In genomic region chr2:96926791-96927190, GRCh38 we compare ENCODE assay signal across 27 cellular contexts. TPM values are rescaled to one million over a fixed set of nuclear protein-coding genes. Genes with fewer than 3 reads are reported as not detected.
DNase-seq lines count a peak whose midpoint lies in the region; ATAC-seq, FAIRE-seq and TF ChIP-seq lines count a peak whose summit lies in the region.
"Had no signal": no experiment of that assay in that cellular context is flagged by ENCODE, and none has a peak within 500 bp of the region (broad histone marks: within the 10 kb centered on the region; RNA-seq: fewer than 3 reads in every experiment).

No MANE protein-coding gene starts in this region.

- H3K4ac ChIP-seq in mesenchymal stem cell (ENCODE audit: low read depth in 1 of 2, low read length in 2 of 2): no peak overlapping the region

- no peak overlapping the region for H3K14ac ChIP-seq in mesenchymal stem cell (ENCODE audit: low read length in 2 of 2)

- no peak for TF ChIP-seq CTCF in testis (IDR thresholded peaks at IDR 0.05)
- TF ChIP-seq CTCF in pancreas (IDR thresholded peaks at IDR 0.05): no peak

- no peak overlapping the region for H2BK12ac ChIP-seq in mesenchymal stem cell (ENCODE audit: low read length in 2 of 2)

- intact Hi-C loops in posterior vena cava (cut with DNase I) (no loop called here), testis (cut with DNase I; ENCODE audit: low total_unique reads) (no loop called here), pancreas (cut with DNase I) (no loop called here)

- H3K4me3 ChIP-seq in mesenchymal stem cell (ENCODE audit: insufficient read depth in 1 of 2, low read depth in 1 of 2, low read length in 2 of 2) (no peak overlapping the region), testis (no peak overlapping the region), pancreas (no peak overlapping the region)
- H3K4me3 ChIP-seq: GM12878 had no signal

- WGBS in mesenchymal stem cell: 89% methylated on average over 8 of the region's 8 CpGs
- WGBS in testis, 2 donors: 66 to 68% methylated on average over 8 of the region's 8 CpGs
- WGBS in pancreas, 2 donors: 66 to 78% methylated on average over 8 of the region's 8 CpGs

- H3K79me1 ChIP-seq in mesenchymal stem cell (replicated peaks; ENCODE audit: low read length, poor library complexity, severe bottlenecking): no peaks in the 10 kb centered on the region

- ATAC-seq in pancreas: no peak
- ATAC-seq: activated naive CD4-positive, alpha-beta T cell treated with anti-CD3 and anti-CD28 coated beads, Interleukin-2, amount 50 U/mL, for 72 hours; activated T-helper 17 cell treated with anti-CD3 and anti-CD28 coated beads, Interleukin-2, amount 50 U/mL, for 72 hours; GM12878 had no signal

- no peak overlapping the region for H3K23ac ChIP-seq in mesenchymal stem cell (ENCODE audit: low read length in 2 of 2)

- H3K18ac ChIP-seq in mesenchymal stem cell (ENCODE audit: low read depth in 1 of 2, low read length in 2 of 2): no peak overlapping the region

- no peak overlapping the region for H2AFZ ChIP-seq in mesenchymal stem cell (ENCODE audit: low read depth, low read length)

- no peak overlapping the region for H3K27ac ChIP-seq in mesenchymal stem cell (ENCODE audit: low read length, poor library complexity, severe bottlenecking)
- no peak overlapping the region for H3K27ac ChIP-seq in testis
- H3K27ac ChIP-seq in pancreas: no peak overlapping the region
- H3K27ac ChIP-seq: 22Rv1, C4-2B, GM23248 had no signal

- H2BK15ac ChIP-seq in mesenchymal stem cell (ENCODE audit: low read depth, poor library complexity, severe bottlenecking): no peak overlapping the region

- H4K8ac ChIP-seq in mesenchymal stem cell (ENCODE audit: low read length): no peak overlapping the region

- H3K36me3 ChIP-seq in mesenchymal stem cell (ENCODE audit: control insufficient read depth in 1 of 2, insufficient read depth in 2 of 2, low read depth in 1 of 2, low read length in 2 of 2) (no peaks in the 10 kb centered on the region), testis (ENCODE audit: low read depth, missing control alignments) (no peaks in the 10 kb centered on the region), pancreas (no peaks in the 10 kb centered on the region)
- H3K36me3 ChIP-seq: ascending aorta had no signal

- no peak overlapping the region for H2BK120ac ChIP-seq in mesenchymal stem cell (ENCODE audit: low read depth, low read length)

- peak overlapping the region; percentile 48 for H3K9ac ChIP-seq in mesenchymal stem cell (ENCODE audit: low read length)

- H3K27me3 ChIP-seq in mesenchymal stem cell (ENCODE audit: control insufficient read depth in 1 of 2, insufficient read depth in 1 of 2, low read length in 2 of 2) (peaks cover 53 to 59% of the 10 kb centered on the region in 2 experiments), testis (no peaks in the 10 kb centered on the region), pancreas (no peaks in the 10 kb centered on the region)
- H3K27me3 ChIP-seq: ascending aorta had no signal

- no peak for TF ChIP-seq POLR2A in testis (IDR thresholded peaks at IDR 0.05)

- no peak for FAIRE-seq in pancreas (lab: Jason Lieb, UNC)
- FAIRE-seq: GM12878, keratinocyte had no signal

- H2AK5ac ChIP-seq in mesenchymal stem cell (ENCODE audit: low read length, severe bottlenecking): no peak overlapping the region

- no peak overlapping the region for H2BK5ac ChIP-seq in mesenchymal stem cell (ENCODE audit: low read depth, low read length, poor library complexity, severe bottlenecking)

- H3K4me2 ChIP-seq in mesenchymal stem cell (ENCODE audit: low read length, poor library complexity, severe bottlenecking): no peak overlapping the region

- H4K91ac ChIP-seq in mesenchymal stem cell (ENCODE audit: low read length): no peak overlapping the region

- DNase-seq in DMS79 treated with DMSO at 0.1 percent for 48 hours (lab: John Stamatoyannopoulos, UW) (peak; percentile 10), DMS79 (lab: John Stamatoyannopoulos, UW) (no peak), mesenchymal stem cell (no peak), posterior vena cava (ENCODE audit: low spot score) (peak; percentile 46), testis (peak; percentile 62), SW480 (ENCODE audit: low spot score) (no peak), pancreas (no peak), cerebellum (ENCODE audit: low spot score) (no peak)
- DNase-seq: activated CD4-positive, alpha-beta T cell treated with anti-CD3 and anti-CD28 coated beads, Interleukin-2, amount 50 U/mL, for 48 hours; activated CD8-positive, alpha-beta memory T cell treated with anti-CD3 and anti-CD28 coated beads, Interleukin-2, amount 50 U/mL, for 4 hours; Calu3; HFFc6; NCI-H1436 treated with DMSO at 0.1 percent for 48 hours; NCI-H2107; stimulated activated CD4-positive, alpha-beta T cell treated with anti-CD3 and anti-CD28 coated beads, Interleukin-2, amount 100 ng/mL, for 24 hours had no signal

- no peaks in the 10 kb centered on the region for H3K4me1 ChIP-seq in mesenchymal stem cell (ENCODE audit: control insufficient read depth, insufficient read depth, low read depth, low read length)
- H3K4me1 ChIP-seq in testis: peaks cover 14% of the 10 kb centered on the region
- H3K4me1 ChIP-seq in pancreas: no peaks in the 10 kb centered on the region

- no peaks in the 10 kb centered on the region for H3K9me3 ChIP-seq in mesenchymal stem cell (ENCODE audit: control insufficient read depth, low read length)
- H3K9me3 ChIP-seq in testis: no peaks in the 10 kb centered on the region
- H3K9me3 ChIP-seq in pancreas: no peaks in the 10 kb centered on the region
- H3K9me3 ChIP-seq: ascending aorta had no signal

RNA-seq across cellular contexts. Expression of gene SEMA4C, which starts 56.9 kb away (rescaled TPM):
- 20.2 TPM for polyA plus RNA-seq in mesenchymal stem cell (2013, experiment 1 of 2)
- 20.7 TPM for polyA plus RNA-seq in mesenchymal stem cell (2013, experiment 2 of 2)
- total RNA-seq in posterior vena cava (10 to 100 TPM; 35.0 to 41.6 TPM), testis (10 to 100 TPM; 11.4 to 17.6 TPM), pancreas (10 to 100 TPM in 2 of 6 donors, 1 to 10 TPM in 4; 6.7 to 21.8 (median 8.3) TPM), cerebellum (51.0 TPM)
- polyA plus RNA-seq in testis (ENCODE audit: insufficient read depth, low read depth, low replicate concordance) (10.5 TPM), pancreas (10 to 100 TPM; 14.0 to 17.2 TPM)

RNA-seq across cellular contexts. Expression of gene FAM178B, which starts 59.6 kb away (rescaled TPM):
- polyA plus RNA-seq in mesenchymal stem cell (2013, experiment 1 of 2): not detected
- not detected for polyA plus RNA-seq in mesenchymal stem cell (2013, experiment 2 of 2)
- total RNA-seq in posterior vena cava: 1 to 10 TPM in 1 of 2 donors, under 1 TPM in 1; 0.38 to 1.2 TPM
- total RNA-seq in testis: 10 to 100 TPM; 19.7 to 20.6 TPM
- 11.6 TPM for polyA plus RNA-seq in testis (ENCODE audit: insufficient read depth, low read depth, low replicate concordance)
- not detected for total RNA-seq in pancreas
- polyA plus RNA-seq in pancreas: not detected
- 0.45 TPM for total RNA-seq in cerebellum
- total RNA-seq: activated T-helper 17 cell treated with anti-CD3 and anti-CD28 coated beads, Interleukin-2, amount 50 U/mL, for 72 hours; ascending aorta; Calu3; dermis microvascular lymphatic vessel endothelial cell; GM12878; GM23248; HFFc6; NCI-H460; OCI-LY7; renal cortical epithelial cell had no signal

Comparison
In these comparisons a context has a peak if more than half of its experiments do, and no peak if none do; other contexts are left out.
1. DNase-seq: peak in DMS79 treated with DMSO at 0.1 percent for 48 hours (single experiment), posterior vena cava (single experiment) and testis (single experiment); none in DMS79 (single experiment), mesenchymal stem cell (single experiment), SW480 (single experiment), pancreas (0 of 6) and cerebellum (single experiment).
2. RNA of gene FAM178B, which starts 59.6 kb away (total RNA-seq): 19.7 to 20.6 TPM in testis; 0.38 to 1.2 TPM in posterior vena cava, 0.45 TPM in cerebellum (single experiment) and not detected in pancreas; every median in the first group is over 4 times any median in the second.